1 cellular context compared by ENCODE assay signal in the genomic region with DNA sequence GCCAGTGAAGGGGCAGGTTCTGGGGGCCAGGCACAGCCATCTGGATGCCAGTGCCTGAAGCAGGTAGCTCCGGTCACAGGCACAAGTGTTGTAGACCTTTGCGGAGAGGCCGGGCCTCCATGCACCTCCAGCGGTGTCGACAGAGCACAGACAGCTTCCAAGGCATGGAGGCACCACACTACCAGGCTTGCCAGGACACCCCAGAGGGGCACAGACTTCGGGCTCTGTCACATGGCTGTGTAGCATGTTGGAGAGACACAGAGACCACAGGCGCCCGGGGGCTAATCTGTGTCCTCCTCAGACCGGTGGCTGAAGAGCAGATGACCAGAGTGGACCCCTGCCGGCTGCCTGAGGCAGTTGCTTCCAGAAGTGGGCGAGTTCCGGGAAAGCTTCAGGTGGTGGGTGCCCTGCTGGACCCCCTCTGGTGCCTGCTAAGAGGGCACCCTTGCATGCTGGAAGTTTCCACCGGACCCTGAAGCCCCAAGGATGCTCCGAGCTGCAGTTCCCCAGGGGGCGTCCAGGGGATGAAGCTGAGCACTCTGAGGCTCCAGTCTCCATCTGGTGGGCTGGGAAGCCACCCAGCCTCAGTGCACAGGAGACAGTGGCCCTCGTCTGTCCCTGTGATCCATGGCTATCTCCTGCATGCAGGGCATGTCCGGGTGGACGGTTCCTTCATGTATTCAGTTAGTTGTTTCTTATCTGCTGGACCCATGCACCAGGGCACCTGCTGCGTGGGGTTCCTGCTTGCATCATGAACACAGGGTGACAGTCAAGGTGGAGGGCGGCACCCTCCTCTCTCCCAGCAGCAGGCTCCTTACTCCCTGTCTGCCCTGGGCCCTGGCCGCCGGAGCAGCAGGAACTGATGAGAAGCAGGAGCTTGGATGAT.
TF ChIP-seq lines count a peak whose summit lies in the region.

No MANE protein-coding gene starts in this region.

TF ChIP-seq in HepG2, 621 proteins besides CTCF, POLR2A, EP300 and RAD21 (continued from another document):
- TF ChIP-seq, protein P1, sequence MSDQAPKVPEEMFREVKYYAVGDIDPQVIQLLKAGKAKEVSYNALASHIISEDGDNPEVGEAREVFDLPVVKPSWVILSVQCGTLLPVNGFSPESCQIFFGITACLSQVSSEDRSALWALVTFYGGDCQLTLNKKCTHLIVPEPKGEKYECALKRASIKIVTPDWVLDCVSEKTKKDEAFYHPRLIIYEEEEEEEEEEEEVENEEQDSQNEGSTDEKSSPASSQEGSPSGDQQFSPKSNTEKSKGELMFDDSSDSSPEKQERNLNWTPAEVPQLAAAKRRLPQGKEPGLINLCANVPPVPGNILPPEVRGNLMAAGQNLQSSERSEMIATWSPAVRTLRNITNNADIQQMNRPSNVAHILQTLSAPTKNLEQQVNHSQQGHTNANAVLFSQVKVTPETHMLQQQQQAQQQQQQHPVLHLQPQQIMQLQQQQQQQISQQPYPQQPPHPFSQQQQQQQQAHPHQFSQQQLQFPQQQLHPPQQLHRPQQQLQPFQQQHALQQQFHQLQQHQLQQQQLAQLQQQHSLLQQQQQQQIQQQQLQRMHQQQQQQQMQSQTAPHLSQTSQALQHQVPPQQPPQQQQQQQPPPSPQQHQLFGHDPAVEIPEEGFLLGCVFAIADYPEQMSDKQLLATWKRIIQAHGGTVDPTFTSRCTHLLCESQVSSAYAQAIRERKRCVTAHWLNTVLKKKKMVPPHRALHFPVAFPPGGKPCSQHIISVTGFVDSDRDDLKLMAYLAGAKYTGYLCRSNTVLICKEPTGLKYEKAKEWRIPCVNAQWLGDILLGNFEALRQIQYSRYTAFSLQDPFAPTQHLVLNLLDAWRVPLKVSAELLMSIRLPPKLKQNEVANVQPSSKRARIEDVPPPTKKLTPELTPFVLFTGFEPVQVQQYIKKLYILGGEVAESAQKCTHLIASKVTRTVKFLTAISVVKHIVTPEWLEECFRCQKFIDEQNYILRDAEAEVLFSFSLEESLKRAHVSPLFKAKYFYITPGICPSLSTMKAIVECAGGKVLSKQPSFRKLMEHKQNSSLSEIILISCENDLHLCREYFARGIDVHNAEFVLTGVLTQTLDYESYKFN (CRISPR knock-in tag; conservative IDR thresholded peaks at IDR 0.05): no peak
- TF ChIP-seq, protein P2, sequence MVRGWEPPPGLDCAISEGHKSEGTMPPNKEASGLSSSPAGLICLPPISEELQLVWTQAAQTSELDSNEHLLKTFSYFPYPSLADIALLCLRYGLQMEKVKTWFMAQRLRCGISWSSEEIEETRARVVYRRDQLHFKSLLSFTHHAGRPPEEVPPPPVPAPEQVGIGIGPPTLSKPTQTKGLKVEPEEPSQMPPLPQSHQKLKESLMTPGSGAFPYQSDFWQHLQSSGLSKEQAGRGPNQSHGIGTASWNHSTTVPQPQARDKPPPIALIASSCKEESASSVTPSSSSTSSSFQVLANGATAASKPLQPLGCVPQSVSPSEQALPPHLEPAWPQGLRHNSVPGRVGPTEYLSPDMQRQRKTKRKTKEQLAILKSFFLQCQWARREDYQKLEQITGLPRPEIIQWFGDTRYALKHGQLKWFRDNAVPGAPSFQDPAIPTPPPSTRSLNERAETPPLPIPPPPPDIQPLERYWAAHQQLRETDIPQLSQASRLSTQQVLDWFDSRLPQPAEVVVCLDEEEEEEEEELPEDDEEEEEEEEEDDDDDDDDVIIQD (CRISPR knock-in tag; IDR thresholded peaks at IDR 0.05; ENCODE audit: low read depth): no peak
- TF ChIP-seq KLF11 (CRISPR knock-in tag; IDR thresholded peaks at IDR 0.05) (no peak), SMARCC2 (IDR thresholded peaks at IDR 0.05) (no peak), FOXM1 (CRISPR knock-in tag; IDR thresholded peaks at IDR 0.05) (no peak), GTF3A (CRISPR knock-in tag; conservative IDR thresholded peaks at IDR 0.05) (no peak), ZNF20 (CRISPR knock-in tag; IDR thresholded peaks at IDR 0.05) (no peak)
- TF ChIP-seq, protein P3, sequence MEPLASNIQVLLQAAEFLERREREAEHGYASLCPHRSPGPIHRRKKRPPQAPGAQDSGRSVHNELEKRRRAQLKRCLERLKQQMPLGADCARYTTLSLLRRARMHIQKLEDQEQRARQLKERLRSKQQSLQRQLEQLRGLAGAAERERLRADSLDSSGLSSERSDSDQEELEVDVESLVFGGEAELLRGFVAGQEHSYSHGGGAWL (CRISPR knock-in tag; IDR thresholded peaks at IDR 0.05): no peak
TF ChIP-seq in HepG2: peak in this region for 0.
